Comparison of ENCODE assay signal across 14 cellular contexts in genomic region chr12:108312885-108313203, GRCh38. TPM values are rescaled to one million over a fixed set of nuclear protein-coding genes. Genes with fewer than 3 reads are reported as not detected.
DNase-seq lines count a peak whose midpoint lies in the region; ATAC-seq, FAIRE-seq and TF ChIP-seq lines count a peak whose summit lies in the region.
"Had no signal": no experiment of that assay in that cellular context is flagged by ENCODE, and none has a peak within 500 bp of the region (broad histone marks: within the 10 kb centered on the region; RNA-seq: fewer than 3 reads in every experiment).

No MANE protein-coding gene starts in this region.

- TF ChIP-seq POLR2A in K562 (conservative IDR thresholded peaks at IDR 0.05), result no peak
- TF ChIP-seq POLR2A in sigmoid colon (IDR thresholded peaks at IDR 0.05), result no peak

- no peaks in the 10 kb centered on the region for H3K36me3 ChIP-seq in K562 (ENCODE audit: control insufficient read depth, insufficient read depth, low read length)
- H3K36me3 ChIP-seq in sigmoid colon, result no peaks in the 10 kb centered on the region
- no peaks in the 10 kb centered on the region for H3K36me3 ChIP-seq in WERI-Rb-1
- H3K36me3 ChIP-seq: gastrocnemius medialis, neutrophil had no signal

- intact Hi-C loops in K562 (cut with micrococcal nuclease), result no loop called here
- intact Hi-C loops in sigmoid colon (cut with DNase I), result no loop called here

- WGBS in K562 (ENCODE audit: insufficient coverage, low coverage, missing lambda C conversion rate), result 35% methylated on average over 2 of the region's 2 CpGs
- WGBS in sigmoid colon, 2 donors, result 9 to 29% methylated on average over 2 of the region's 2 CpGs

- no peak overlapping the region for H3K4me2 ChIP-seq in K562 (ENCODE audit: insufficient read depth, low read length)

- H3K9me1 ChIP-seq in K562 (ENCODE audit: control insufficient read depth, insufficient read depth, low read length), result no peaks in the 10 kb centered on the region

- 0 out of 2 replicates have a peak, but pooled peaks cover under 1% of the 10 kb centered on the region for H4K20me1 ChIP-seq in K562 (replicated peaks; ENCODE audit: control insufficient read depth, insufficient read depth, low read length)

- TF ChIP-seq CTCF in K562 (IDR thresholded peaks at IDR 0.05 in 2 of 3, conservative IDR thresholded peaks at IDR 0.05 in 1 of 3; ENCODE audit: insufficient read depth in 2 of 3, low read depth in 1 of 3, low read length in 3 of 3) (no peak), sigmoid colon (IDR thresholded peaks at IDR 0.05) (no peak), WERI-Rb-1 (IDR thresholded peaks at IDR 0.05; ENCODE audit: low read depth, low read length) (no peak)

- FAIRE-seq in K562 (lab: Jason Lieb, UNC), result no peak

- H3K9ac ChIP-seq in K562 (ENCODE audit: insufficient read depth in 1 of 2, low read depth in 2 of 2, low read length in 2 of 2), result peak overlapping the region in 1 of 2 experiments; percentile 73; a peak in 1 of 4 replicates

- H3K4me1 ChIP-seq in K562 (replicated peaks in 1 of 2; ENCODE audit: control insufficient read depth in 2 of 2, insufficient read depth in 2 of 2, low read length in 2 of 2), result peaks cover 6 to 25% of the 10 kb centered on the region in 2 experiments
- peaks cover 0 to 51% (median 27%) of the 10 kb centered on the region in 4 donors for H3K4me1 ChIP-seq in sigmoid colon

- BruUV-seq in K562 (replicated peaks; lab: Mats Ljungman, UMichigan), result no TSS peak

- H3K9me3 ChIP-seq in K562 (replicated peaks; ENCODE audit: control insufficient read depth, insufficient read depth, low read depth, low read length) (no peaks in the 10 kb centered on the region), sigmoid colon (no peaks in the 10 kb centered on the region), WERI-Rb-1 (ENCODE audit: severe bottlenecking) (no peaks in the 10 kb centered on the region)
- H3K9me3 ChIP-seq: gastrocnemius medialis, neutrophil had no signal

- POLR2A ChIA-PET in K562 (lab: Yijun Ruan, JAX), result interaction anchor here (0.6 to 0.8 kb wide), 2 partner anchors 8 to 162 kb away, joined by 3 read pairs; no protein-coding TSS in a partner anchor

- peaks cover 3 to 9% of the 10 kb centered on the region in 2 experiments; a peak in 3 of 5 replicates for H3K27me3 ChIP-seq in K562 (ENCODE audit: control insufficient read depth in 2 of 2, insufficient read depth in 2 of 2, low read length in 2 of 2)
- no peaks in the 10 kb centered on the region for H3K27me3 ChIP-seq in sigmoid colon
- H3K27me3 ChIP-seq in WERI-Rb-1 (ENCODE audit: insufficient read depth, low read depth, severe bottlenecking), result peaks cover 11% of the 10 kb centered on the region
- H3K27me3 ChIP-seq: gastrocnemius medialis, neutrophil had no signal

- no peaks in the 10 kb centered on the region for H3K79me2 ChIP-seq in K562 (ENCODE audit: control insufficient read depth, insufficient read depth, low read length)

- TF ChIP-seq EP300 in K562 (IDR thresholded peaks at IDR 0.05; ENCODE audit: low read length) (no peak), sigmoid colon (IDR thresholded peaks at IDR 0.05) (no peak)

- TF ChIP-seq RAD21 in K562 (CRISPR knock-in tag; conservative IDR thresholded peaks at IDR 0.05 in 1 of 2, IDR thresholded peaks at IDR 0.05 in 1 of 2), result no peak

- DNase-seq in ELF-1 (ENCODE audit: low read depth, low spot score) (peak; percentile 54), K562 (ENCODE audit: extremely low read depth in 1 of 4, low spot score in 3 of 4) (no peak), islet precursor cell (peak; percentile 86), sigmoid colon (peak; percentile 88), WERI-Rb-1 (no peak), amniotic stem cell (lab: John Stamatoyannopoulos, UW) (no peak)
- DNase-seq: activated naive CD8-positive, alpha-beta T cell treated with anti-CD3 and anti-CD28 coated beads, Interleukin-2, amount 50 U/mL, for 24 hours; DMS153; gastrocnemius medialis; HFFc6 had no signal

- ATAC-seq in K562, result peak; percentile 69; the same call in 2 of the 3 replicates
- no peak for ATAC-seq in GM18517 (IDR thresholded peaks at IDR 0.05; ENCODE audit: unreplicated experiment)
- ATAC-seq in HG03354 (IDR thresholded peaks at IDR 0.05; ENCODE audit: poor library complexity, severe bottlenecking, unreplicated experiment), result no peak
- ATAC-seq: activated naive CD8-positive, alpha-beta T cell treated with anti-CD3 and anti-CD28 coated beads, Interleukin-2, amount 50 U/mL, for 24 hours had no signal

- CTCF ChIA-PET in K562 (lab: Yijun Ruan, JAX; ENCODE audit: low intra/inter-chr PET ratio), result no interaction called here

- peak overlapping the region; percentile 75; the same call in 1 of the 3 replicates for H3K27ac ChIP-seq in K562 (ENCODE audit: extremely low read depth, low read depth, low read length)
- H3K27ac ChIP-seq in sigmoid colon, result peak overlapping the region; percentile 49 to 73 (median 62)
- H3K27ac ChIP-seq in WERI-Rb-1, result no peak overlapping the region
- H3K27ac ChIP-seq: neutrophil, VCaP had no signal

- peak overlapping the region; percentile 34; the same call in 1 of the 2 replicates for H2AFZ ChIP-seq in K562 (ENCODE audit: low read depth, low read length)

- in situ Hi-C loops in K562 (cut with MboI), result no loop called here

- H3K4me3 ChIP-seq in K562, result no peak overlapping the region
- no peak overlapping the region for H3K4me3 ChIP-seq in sigmoid colon
- no peak overlapping the region for H3K4me3 ChIP-seq in WERI-Rb-1 (ENCODE audit: low read depth, low read length)
- H3K4me3 ChIP-seq: gastrocnemius medialis had no signal

TF ChIP-seq in K562, 482 proteins besides CTCF, POLR2A, EP300 and RAD21 (continues in another document):
- TF ChIP-seq ZNF41 (CRISPR knock-in tag; conservative IDR thresholded peaks at IDR 0.05) (no peak), THRB (CRISPR knock-in tag; conservative IDR thresholded peaks at IDR 0.05) (no peak), FOXM1 (IDR thresholded peaks at IDR 0.05; ENCODE audit: low read depth) (no peak), FOXM1 (CRISPR knock-in tag; IDR thresholded peaks at IDR 0.05; ENCODE audit: low read depth) (no peak), GABPA (tag; conservative IDR thresholded peaks at IDR 0.05; ENCODE audit: low read depth) (no peak), SUPT5H (IDR thresholded peaks at IDR 0.05) (no peak), THAP7 (CRISPR knock-in tag; IDR thresholded peaks at IDR 0.05) (no peak), VEZF1 (CRISPR knock-in tag; IDR thresholded peaks at IDR 0.05) (0 out of 2 replicates have a peak, but pooled peaks have one; percentile 15), ZNF24 (IDR thresholded peaks at IDR 0.05) (no peak), CTBP1 (IDR thresholded peaks at IDR 0.05; ENCODE audit: borderline replicate concordance) (0 out of 2 replicates have a peak, but pooled peaks have one; percentile 4)

RNA-seq across cellular contexts. Expression of gene CMKLR1, which starts 26.3 kb away (rescaled TPM):
- 3.0 and 7.0 TPM in 2 replicates for total RNA-seq in K562 (2011; cell fraction: chromatin; rRNA removed; ENCODE audit: low replicate concordance)
- 3.2 and 3.4 TPM in 2 replicates for total RNA-seq in K562 (2011; cell fraction: nucleolus; rRNA removed)
- 3.7 and 4.0 TPM in 2 replicates for total RNA-seq in K562 (2011; cell fraction: nucleoplasm; rRNA removed)
- total RNA-seq in K562 (2014; rRNA removed), result 0.16 and 0.32 TPM in 2 replicates
- total RNA-seq in K562 (2014; rRNA removed; fragmentation: Illumina TruSeq; extraction: Trizol), result 0.11 and 0.29 TPM in 2 replicates
- total RNA-seq in K562 (2015; rRNA removed; fragmentation: Illumina TruSeq; extraction: Trizol), result 0.15 and 0.33 TPM in 2 replicates
- 0.20 and 0.29 TPM in 2 replicates for total RNA-seq in K562 (2021)
- polyA plus RNA-seq in K562 (2011; rRNA removed), result 0.30 and 1.4 TPM in 2 replicates
- polyA plus RNA-seq in K562 (2011; cell fraction: cytosol; rRNA removed), result 0.28 and 1.0 TPM in 2 replicates
- polyA plus RNA-seq in K562 (2011; cell fraction: nucleus; rRNA removed), result 0.41 and 1.3 TPM in 2 replicates
- 0.11 and 0.25 TPM in 2 replicates for polyA plus RNA-seq in K562 (2012)
- 0.33 and 0.67 TPM in 2 replicates for polyA plus RNA-seq in K562 (2014; fragmentation: Illumina TruSeq; extraction: Trizol)
- polyA plus RNA-seq in K562 (2014; fragmentation: Nextera tagmentation; extraction: Ambion mirVana), result under 1 TPM; 0.11 to 0.13 TPM
- 0.12 and 0.36 TPM in 2 replicates for polyA plus RNA-seq in K562 (2014; rRNA removed)
- 0.42 and 2.6 TPM in 2 replicates for polyA minus RNA-seq in K562 (2011; rRNA and poly(A)+ RNA removed)
- polyA minus RNA-seq in K562 (2011; cell fraction: cytosol; rRNA and poly(A)+ RNA removed), result 1.2 TPM in 1 of 2 replicates, not detected in the other
- polyA minus RNA-seq in K562 (2011; cell fraction: nucleus; rRNA and poly(A)+ RNA removed), result 0.22 and 1.1 TPM in 2 replicates
- 10 to 100 TPM in 3 of 4 donors, 1 to 10 TPM in 1; 10.0 to 14.8 (median 12.0) TPM for total RNA-seq in sigmoid colon
- polyA plus RNA-seq in sigmoid colon, result 1 to 10 TPM; 3.0 to 8.8 (median 6.5) TPM
- total RNA-seq: HFFc6 had no signal

Comparison
In these comparisons a context has a peak if more than half of its experiments do, and no peak if none do; other contexts are left out.
1. DNase-seq: peak in ELF-1 (single experiment), islet precursor cell (single experiment) and sigmoid colon (single experiment); none in K562 (0 of 4), WERI-Rb-1 (single experiment) and amniotic stem cell (single experiment).